In the genomic region with DNA sequence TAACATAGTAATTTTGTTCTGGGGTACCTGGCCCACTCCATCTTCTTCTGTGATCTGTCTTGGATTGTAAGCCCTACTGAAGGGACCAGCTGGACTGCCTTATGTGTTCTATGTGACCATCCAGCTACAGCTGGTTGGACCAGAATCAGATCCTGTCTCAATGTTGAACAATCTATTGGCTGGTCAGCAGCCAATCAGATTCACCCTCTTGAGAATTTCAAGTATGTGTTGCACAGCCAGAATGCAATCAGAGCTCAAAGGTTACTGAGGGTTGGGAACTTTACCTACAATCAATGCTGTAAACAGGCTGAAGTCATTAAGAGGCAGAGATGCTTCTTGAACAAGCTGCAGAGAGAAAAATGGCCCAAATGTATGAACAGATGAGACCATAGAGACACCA, we compare ENCODE assay signal across 18 cellular contexts.
DNase-seq lines count a peak whose midpoint lies in the region; ATAC-seq and TF ChIP-seq lines count a peak whose summit lies in the region.
"Had no signal": no experiment of that assay in that cellular context is flagged by ENCODE, and none has a peak within 500 bp of the region (broad histone marks: within the 10 kb centered on the region; RNA-seq: fewer than 3 reads in every experiment).

No MANE protein-coding gene starts in this region.

- DNase-seq in EH (ENCODE audit: low read depth) (peak; percentile 19), choroid plexus epithelial cell (ENCODE audit: low read depth) (peak; percentile 8), kidney glomerular epithelial cell (lab: John Stamatoyannopoulos, UW) (peak; percentile 29), progenitor cell of endocrine pancreas (ENCODE audit: low spot score, unreplicated experiment) (no peak), NCI-H1694 treated with DMSO at 0.1 percent for 48 hours (lab: John Stamatoyannopoulos, UW) (no peak)
- DNase-seq: C1 segment of cervical spinal cord, DND-41, H9, MV-4-11, NCI-H187, NCI-H2107, NCI-H510A, NCI-H774 had no signal

- H3K27ac Mint-ChIP-seq in progenitor cell of endocrine pancreas, result peak overlapping the region; percentile 50
- H3K27ac Mint-ChIP-seq: H9 had no signal

- H3K4me3 Mint-ChIP-seq in progenitor cell of endocrine pancreas (ENCODE audit: low read depth), result no peak overlapping the region
- H3K4me3 Mint-ChIP-seq: H9 had no signal

- ATAC-seq in HG03460 (IDR thresholded peaks at IDR 0.05; ENCODE audit: unreplicated experiment), result no peak
- ATAC-seq in HG03520 (IDR thresholded peaks at IDR 0.05; ENCODE audit: unreplicated experiment), result no peak
- ATAC-seq: A549, K562, Right ventricle myocardium inferior had no signal

- H3K9me3 Mint-ChIP-seq in progenitor cell of endocrine pancreas (ENCODE audit: low read depth), result peaks cover 10% of the 10 kb centered on the region
- H3K9me3 Mint-ChIP-seq: H9 had no signal

- H3K4me1 Mint-ChIP-seq in progenitor cell of endocrine pancreas (ENCODE audit: low read depth), result peaks cover 5% of the 10 kb centered on the region

- no peaks in the 10 kb centered on the region for H3K36me3 Mint-ChIP-seq in progenitor cell of endocrine pancreas (ENCODE audit: insufficient read depth)

- no peak for TF ChIP-seq CTCF in choroid plexus epithelial cell (conservative IDR thresholded peaks at IDR 0.05; ENCODE audit: low read depth, low read length)
- TF ChIP-seq CTCF in progenitor cell of endocrine pancreas (IDR thresholded peaks at IDR 0.05; ENCODE audit: unreplicated experiment), result no peak

- H3K27me3 Mint-ChIP-seq in progenitor cell of endocrine pancreas, result peaks cover 3% of the 10 kb centered on the region

- no peak overlapping the region for H3K4me3 ChIP-seq in choroid plexus epithelial cell (ENCODE audit: low read depth, low read length)
- H3K4me3 ChIP-seq: A549, K562 had no signal

Comparison
In these comparisons a context has a peak if more than half of its experiments do, and no peak if none do; other contexts are left out.
1. DNase-seq: peak in EH (single experiment), choroid plexus epithelial cell (single experiment) and kidney glomerular epithelial cell (single experiment); none in progenitor cell of endocrine pancreas (single experiment) and NCI-H1694 treated with DMSO at 0.1 percent for 48 hours (single experiment).